ENCODE assay signal across 8 cellular contexts in the genomic region with DNA sequence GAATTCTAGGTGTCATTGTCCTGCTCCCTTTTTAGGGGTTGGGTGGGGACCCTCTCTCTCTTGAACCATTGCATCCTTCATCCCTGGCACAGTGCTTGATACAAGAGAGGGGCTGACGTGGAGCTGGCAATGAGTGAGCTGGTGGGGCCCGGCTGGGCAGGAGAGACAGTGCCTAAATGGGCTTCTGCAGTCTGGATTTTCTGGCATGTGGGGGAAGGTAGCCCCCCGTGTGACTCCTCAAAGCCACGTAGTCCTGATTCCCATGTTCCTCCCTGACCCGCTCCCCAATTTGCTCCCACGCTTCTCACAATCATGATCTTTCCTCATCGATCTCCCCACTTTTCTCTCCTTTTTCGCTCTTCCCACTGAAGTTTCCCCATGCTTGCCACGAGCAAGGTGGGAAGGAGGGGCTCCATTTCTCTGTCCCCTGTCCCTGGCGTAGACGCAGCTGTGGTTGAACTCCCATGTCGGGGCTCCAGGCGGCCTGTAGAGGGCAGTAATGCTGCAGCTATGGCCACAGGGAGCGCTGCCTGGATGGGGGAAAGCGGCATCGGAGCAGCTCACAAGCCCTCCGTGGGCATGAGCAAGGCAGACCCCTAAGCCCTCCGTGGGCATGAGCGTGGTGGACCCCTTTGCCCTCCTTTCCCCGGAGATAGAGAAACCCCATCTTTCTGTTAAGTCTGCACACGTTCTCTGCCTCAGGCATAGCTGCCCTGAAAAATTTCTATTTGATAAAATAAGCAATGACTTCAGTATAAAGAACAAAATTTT. TPM values are rescaled to one million over a fixed set of nuclear protein-coding genes. Genes with fewer than 3 reads are reported as not detected.
DNase-seq lines count a peak whose midpoint lies in the region; ATAC-seq and TF ChIP-seq lines count a peak whose summit lies in the region.

No MANE protein-coding gene starts in this region.

- H3K27me3 ChIP-seq in CD4-positive, alpha-beta memory T cell (ENCODE audit: insufficient read depth, low read length): no peaks in the 10 kb centered on the region
- H3K27me3 ChIP-seq in lung (ENCODE audit: control insufficient read depth, insufficient read depth): no peaks in the 10 kb centered on the region

- H3K4me1 ChIP-seq in CD4-positive, alpha-beta memory T cell (ENCODE audit: insufficient read depth, low read length): peaks cover 19% of the 10 kb centered on the region
- peaks cover 0 to 1% of the 10 kb centered on the region in 2 donors for H3K4me1 ChIP-seq in lung (ENCODE audit: control insufficient read depth in 2 of 2, insufficient read depth in 2 of 2, low read length in 2 of 2)

- H3K36me3 ChIP-seq in CD4-positive, alpha-beta memory T cell (ENCODE audit: insufficient read depth, low read length): no peaks in the 10 kb centered on the region
- H3K36me3 ChIP-seq in lung (ENCODE audit: control insufficient read depth in 2 of 2, insufficient read depth in 2 of 2, low read length in 2 of 2): no peaks in the 10 kb centered on the region

- H3K27ac ChIP-seq in CD4-positive, alpha-beta memory T cell (ENCODE audit: low read depth, low read length): no peak overlapping the region
- no peak overlapping the region for H3K27ac ChIP-seq in lung (ENCODE audit: low read depth in 1 of 2, low read length in 1 of 2)

- TF ChIP-seq CTCF in HFF-Myc (IDR thresholded peaks at IDR 0.05; ENCODE audit: low read depth, low read length, missing control alignments) (peak; percentile 98), lung (IDR thresholded peaks at IDR 0.05; ENCODE audit: control extremely low read depth, extremely low read depth) (peak; percentile 79)

- no peak overlapping the region for H3K4me3 ChIP-seq in CD4-positive, alpha-beta memory T cell (ENCODE audit: low read length in 2 of 2)
- no peak overlapping the region for H3K4me3 ChIP-seq in HFF-Myc (replicated peaks; ENCODE audit: low read depth, low read length)
- no peak overlapping the region for H3K4me3 ChIP-seq in lung

- peaks cover 2 to 4% of the 10 kb centered on the region in 2 donors for H3K36me3 Mint-ChIP-seq in CD4-positive, alpha-beta memory T cell

- POLR2A ChIA-PET in CD4-positive, alpha-beta memory T cell (lab: Charles Lee; ENCODE audit: partially characterized antibody): interaction anchor here (0.9 to 1.9 kb wide), 3 partner anchors 45 to 270 kb away, joined by 3 to 5 read pairs (median 3); a partner anchor contains a TSS

- peak overlapping the region in 3 of 7 donors; percentile 1 to 90 (median 90) for H3K27ac Mint-ChIP-seq in CD4-positive, alpha-beta memory T cell

- peak overlapping the region in 4 of 8 donors; percentile 0 to 58 (median 29) for H3K4me3 Mint-ChIP-seq in CD4-positive, alpha-beta memory T cell

- peaks cover 0 to 2% of the 10 kb centered on the region in 2 donors for H3K27me3 Mint-ChIP-seq in CD4-positive, alpha-beta memory T cell

- no peaks in the 10 kb centered on the region for H3K9me3 ChIP-seq in CD4-positive, alpha-beta memory T cell (ENCODE audit: control insufficient read depth in 1 of 2, low read length in 2 of 2)
- H3K9me3 ChIP-seq in lung (ENCODE audit: control insufficient read depth in 2 of 2, insufficient read depth in 1 of 2, low read length in 1 of 2): peaks cover 0 to 2% of the 10 kb centered on the region in 2 donors

- H3K9me3 Mint-ChIP-seq in CD4-positive, alpha-beta memory T cell: peaks cover 0 to 2% (median 0%) of the 10 kb centered on the region in 8 donors

- intact Hi-C loops in CD4-positive, alpha-beta memory T cell (cut with micrococcal nuclease): loop anchor here (10.0 kb wide), 2 partner anchors 134 to 204 kb away; no protein-coding TSS in a partner anchor

- 13 to 17% methylated on average over 21 of the region's 21 CpGs for WGBS in lung, 2 donors

- H3K4me1 Mint-ChIP-seq in CD4-positive, alpha-beta memory T cell: peaks cover 11 to 27% (median 20%) of the 10 kb centered on the region in 4 donors

- ATAC-seq in lung (ENCODE audit: insufficient read depth, low FRiP score) (no peak), HG03378 (IDR thresholded peaks at IDR 0.05; ENCODE audit: unreplicated experiment) (no peak)

- CTCF ChIA-PET in CD4-positive, alpha-beta memory T cell (lab: Charles Lee; ENCODE audit: partially characterized antibody): interaction anchor here (0.6 to 3.1 kb wide), 22 partner anchors 10 to 572 kb away, joined by 3 to 20 read pairs (median 4); no protein-coding TSS in a partner anchor

- DNase-seq in CD4-positive, alpha-beta memory T cell: peak; percentile 44 to 61 (median 51)
- DNase-seq in HFF-Myc (ENCODE audit: extremely low read depth, low read depth): no peak
- DNase-seq in NCI-H460 (ENCODE audit: extremely low read depth, low read depth): peak; percentile 69
- DNase-seq in activated CD4-positive, alpha-beta T cell treated with anti-CD3 and anti-CD28 coated beads, Interleukin-2, amount 50 U/mL, for 24 hours (ENCODE audit: low read depth in 1 of 2, low spot score in 1 of 2): peak; percentile 36 to 51
- DNase-seq in dedifferentiated amniotic fluid mesenchymal stem cell (ENCODE audit: extremely low spot score): peak; percentile 40
- DNase-seq in lung (ENCODE audit: low spot score): peak; percentile 67
- DNase-seq in stimulated activated CD8-positive, alpha-beta memory T cell treated with anti-CD3 and anti-CD28 coated beads, Interleukin-12 subunit alpha, Interleukin-12 subunit beta, amount 100 ng/mL, for 4 hours (ENCODE audit: low read depth): peak; percentile 43

RNA-seq across cellular contexts. Expression of a gene that starts 47.5 kb away (rescaled TPM):
- total RNA-seq in CD4-positive, alpha-beta memory T cell: 10 to 100 TPM; 89.6 to 90.5 TPM
- 10 to 100 TPM in 1 of 2 donors, 1 to 10 TPM in 1; 7.2 to 21.1 TPM for polyA plus RNA-seq in CD4-positive, alpha-beta memory T cell
- 59.1 and 67.1 TPM in 2 replicates for total RNA-seq in NCI-H460 (2014; rRNA removed; shearing (Covaris generic))
- 39.8 and 51.9 TPM in 2 replicates for polyA plus RNA-seq in NCI-H460 (2014; cell fraction: nucleus; rRNA removed)
- 10 to 100 TPM; 62.7 to 81.7 TPM for total RNA-seq in lung
- 10 to 100 TPM; 10.1 to 18.5 TPM for polyA plus RNA-seq in lung
